9 cellular contexts compared by ENCODE assay signal in the genomic region with DNA sequence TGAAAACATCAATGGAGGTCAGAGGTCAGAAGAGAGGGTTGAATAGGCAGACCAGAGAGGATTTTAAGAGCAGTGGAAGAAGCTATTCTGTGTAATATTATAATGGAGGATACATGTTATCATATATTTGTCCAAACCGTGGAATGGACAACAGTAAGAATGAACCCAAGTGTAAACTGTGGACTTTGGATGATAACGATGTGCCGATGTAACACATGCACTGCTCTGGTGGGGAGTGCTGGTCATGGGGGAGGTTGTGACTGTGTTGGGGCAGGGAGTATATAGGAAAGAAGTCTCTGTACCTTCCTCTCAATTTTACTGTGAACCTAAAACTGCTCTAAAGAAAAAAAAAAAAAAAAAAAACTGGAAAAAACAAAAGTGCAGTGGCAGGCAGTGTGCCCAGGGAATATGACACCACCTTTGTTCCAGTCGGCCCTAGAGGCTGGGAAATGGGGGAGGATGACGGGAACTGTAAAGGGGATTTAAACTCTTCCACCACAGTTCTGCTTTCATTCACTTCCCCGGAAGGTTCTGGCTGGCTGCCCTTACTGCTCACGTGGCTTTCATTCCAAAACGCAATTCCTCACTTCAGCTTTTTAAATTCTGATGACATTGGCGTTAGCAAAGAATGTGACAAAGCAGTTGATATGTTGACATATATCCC.
DNase-seq lines count a peak whose midpoint lies in the region; ATAC-seq and TF ChIP-seq lines count a peak whose summit lies in the region.
"Had no signal": no experiment of that assay in that cellular context is flagged by ENCODE, and none has a peak within 500 bp of the region (broad histone marks: within the 10 kb centered on the region; RNA-seq: fewer than 3 reads in every experiment).

No MANE protein-coding gene starts in this region.

- peaks cover 4% of the 10 kb centered on the region for H3K36me3 Mint-ChIP-seq in activated CD8-positive, alpha-beta T cell treated with anti-CD3 and anti-CD28 coated beads, Interleukin-2, amount 10 ng/mL, durations not matched to agents 7 days and 5 days (ENCODE audit: low read depth)
- H3K36me3 Mint-ChIP-seq in stimulated activated effector memory CD8-positive, alpha-beta T cell treated with anti-CD3 and anti-CD28 coated beads, Interleukin-12 subunit alpha, Interleukin-12 subunit beta, amount 100 ng/mL, for 72 hours = no peaks in the 10 kb centered on the region
- H3K36me3 Mint-ChIP-seq in progenitor cell of endocrine pancreas (ENCODE audit: insufficient read depth) = no peaks in the 10 kb centered on the region

- H3K4me1 ChIP-seq in right atrium auricular region = peaks cover 0 to 30% of the 10 kb centered on the region in 2 donors

- no peaks in the 10 kb centered on the region for H3K9me3 ChIP-seq in right atrium auricular region
- H3K9me3 ChIP-seq: upper lobe of left lung had no signal

- H3K4me3 Mint-ChIP-seq in activated CD8-positive, alpha-beta T cell treated with anti-CD3 and anti-CD28 coated beads, Interleukin-2, amount 10 ng/mL, durations not matched to agents 7 days and 5 days = peak overlapping the region; percentile 19
- peak overlapping the region; percentile 5 for H3K4me3 Mint-ChIP-seq in stimulated activated effector memory CD8-positive, alpha-beta T cell treated with anti-CD3 and anti-CD28 coated beads, Interleukin-12 subunit alpha, Interleukin-12 subunit beta, amount 100 ng/mL, for 72 hours
- no peak overlapping the region for H3K4me3 Mint-ChIP-seq in progenitor cell of endocrine pancreas (ENCODE audit: low read depth)

- peak; percentile 10 for ATAC-seq in activated CD8-positive, alpha-beta T cell treated with anti-CD3 and anti-CD28 coated beads, Interleukin-2, amount 10 ng/mL, durations not matched to agents 7 days and 5 days
- ATAC-seq in stimulated activated effector memory CD8-positive, alpha-beta T cell treated with anti-CD3 and anti-CD28 coated beads, Interleukin-12 subunit alpha, Interleukin-12 subunit beta, amount 100 ng/mL, for 72 hours = no peak
- ATAC-seq in GM18873 (IDR thresholded peaks at IDR 0.05; ENCODE audit: low FRiP score, unreplicated experiment) (no peak), GM18502 (IDR thresholded peaks at IDR 0.05; ENCODE audit: poor library complexity, unreplicated experiment) (no peak)

- peaks cover 34% of the 10 kb centered on the region for H3K4me1 Mint-ChIP-seq in activated CD8-positive, alpha-beta T cell treated with anti-CD3 and anti-CD28 coated beads, Interleukin-2, amount 10 ng/mL, durations not matched to agents 7 days and 5 days (ENCODE audit: low read depth)
- H3K4me1 Mint-ChIP-seq in stimulated activated effector memory CD8-positive, alpha-beta T cell treated with anti-CD3 and anti-CD28 coated beads, Interleukin-12 subunit alpha, Interleukin-12 subunit beta, amount 100 ng/mL, for 72 hours = peaks cover 17% of the 10 kb centered on the region
- peaks cover 3% of the 10 kb centered on the region for H3K4me1 Mint-ChIP-seq in progenitor cell of endocrine pancreas (ENCODE audit: low read depth)

- peak overlapping the region; percentile 92 for H3K27ac Mint-ChIP-seq in activated CD8-positive, alpha-beta T cell treated with anti-CD3 and anti-CD28 coated beads, Interleukin-2, amount 10 ng/mL, durations not matched to agents 7 days and 5 days
- peak overlapping the region; percentile 71 for H3K27ac Mint-ChIP-seq in stimulated activated effector memory CD8-positive, alpha-beta T cell treated with anti-CD3 and anti-CD28 coated beads, Interleukin-12 subunit alpha, Interleukin-12 subunit beta, amount 100 ng/mL, for 72 hours
- no peak overlapping the region for H3K27ac Mint-ChIP-seq in progenitor cell of endocrine pancreas

- no peaks in the 10 kb centered on the region for H3K36me3 ChIP-seq in right atrium auricular region
- H3K36me3 ChIP-seq: upper lobe of left lung had no signal

- no peak overlapping the region for H3K4me3 ChIP-seq in right atrium auricular region
- H3K4me3 ChIP-seq: upper lobe of left lung had no signal

- peak; percentile 12 for DNase-seq in NCI-H1694 treated with DMSO at 0.1 percent for 48 hours (lab: John Stamatoyannopoulos, UW)
- DNase-seq in NCI-H1694 (lab: John Stamatoyannopoulos, UW) = no peak
- DNase-seq in activated CD8-positive, alpha-beta T cell treated with anti-CD3 and anti-CD28 coated beads, Interleukin-2, amount 10 ng/mL, durations not matched to agents 7 days and 5 days = no peak
- peak; percentile 81 for DNase-seq in right atrium auricular region (ENCODE audit: low spot score)
- DNase-seq in stimulated activated effector memory CD8-positive, alpha-beta T cell treated with anti-CD3 and anti-CD28 coated beads, Interleukin-12 subunit alpha, Interleukin-12 subunit beta, amount 100 ng/mL, for 72 hours (ENCODE audit: low spot score in 2 of 2) = no peak
- no peak for DNase-seq in progenitor cell of endocrine pancreas (ENCODE audit: low spot score, unreplicated experiment)

- peaks cover 3% of the 10 kb centered on the region for H3K27me3 Mint-ChIP-seq in activated CD8-positive, alpha-beta T cell treated with anti-CD3 and anti-CD28 coated beads, Interleukin-2, amount 10 ng/mL, durations not matched to agents 7 days and 5 days (ENCODE audit: low read depth)
- peaks cover 19% of the 10 kb centered on the region for H3K27me3 Mint-ChIP-seq in progenitor cell of endocrine pancreas

- TF ChIP-seq CTCF in right atrium auricular region (IDR thresholded peaks at IDR 0.05) (no peak), progenitor cell of endocrine pancreas (IDR thresholded peaks at IDR 0.05; ENCODE audit: unreplicated experiment) (no peak)

- CTCF ChIA-PET in activated CD8-positive, alpha-beta T cell treated with anti-CD3 and anti-CD28 coated beads, Interleukin-2, amount 10 ng/mL, durations not matched to agents 7 days and 5 days (lab: Charles Lee) = interaction anchor here (1.0 to 4.2 kb wide), 9 partner anchors 9 to 264 kb away, joined by 3 to 31 read pairs (median 3); no protein-coding TSS in a partner anchor

- no peaks in the 10 kb centered on the region for H3K9me3 Mint-ChIP-seq in activated CD8-positive, alpha-beta T cell treated with anti-CD3 and anti-CD28 coated beads, Interleukin-2, amount 10 ng/mL, durations not matched to agents 7 days and 5 days (ENCODE audit: insufficient read depth)
- peaks cover 3% of the 10 kb centered on the region for H3K9me3 Mint-ChIP-seq in stimulated activated effector memory CD8-positive, alpha-beta T cell treated with anti-CD3 and anti-CD28 coated beads, Interleukin-12 subunit alpha, Interleukin-12 subunit beta, amount 100 ng/mL, for 72 hours
- H3K9me3 Mint-ChIP-seq in progenitor cell of endocrine pancreas (ENCODE audit: low read depth) = no peaks in the 10 kb centered on the region

- no peaks in the 10 kb centered on the region for H3K27me3 ChIP-seq in right atrium auricular region
- H3K27me3 ChIP-seq: upper lobe of left lung had no signal

- POLR2A ChIA-PET in activated CD8-positive, alpha-beta T cell treated with anti-CD3 and anti-CD28 coated beads, Interleukin-2, amount 10 ng/mL, durations not matched to agents 7 days and 5 days (lab: Charles Lee) = interaction anchor here (1.1 kb wide), 1 partner anchor 129 kb away, joined by 4 read pairs; no protein-coding TSS in a partner anchor

- H3K27ac ChIP-seq in right atrium auricular region = peak overlapping the region in 1 of 2 donors; percentile 51

Comparison
In these comparisons a context has a peak if more than half of its experiments do, and no peak if none do; other contexts are left out.
1. DNase-seq: peak in NCI-H1694 treated with DMSO at 0.1 percent for 48 hours (single experiment) and right atrium auricular region (single experiment); none in NCI-H1694 (single experiment), activated CD8-positive, alpha-beta T cell treated with anti-CD3 and anti-CD28 coated beads, Interleukin-2, amount 10 ng/mL, durations not matched to agents 7 days and 5 days (single experiment), stimulated activated effector memory CD8-positive, alpha-beta T cell treated with anti-CD3 and anti-CD28 coated beads, Interleukin-12 subunit alpha, Interleukin-12 subunit beta, amount 100 ng/mL, for 72 hours (0 of 2) and progenitor cell of endocrine pancreas (single experiment).